Comparison of ENCODE assay signal across 26 cellular contexts in the genomic region with DNA sequence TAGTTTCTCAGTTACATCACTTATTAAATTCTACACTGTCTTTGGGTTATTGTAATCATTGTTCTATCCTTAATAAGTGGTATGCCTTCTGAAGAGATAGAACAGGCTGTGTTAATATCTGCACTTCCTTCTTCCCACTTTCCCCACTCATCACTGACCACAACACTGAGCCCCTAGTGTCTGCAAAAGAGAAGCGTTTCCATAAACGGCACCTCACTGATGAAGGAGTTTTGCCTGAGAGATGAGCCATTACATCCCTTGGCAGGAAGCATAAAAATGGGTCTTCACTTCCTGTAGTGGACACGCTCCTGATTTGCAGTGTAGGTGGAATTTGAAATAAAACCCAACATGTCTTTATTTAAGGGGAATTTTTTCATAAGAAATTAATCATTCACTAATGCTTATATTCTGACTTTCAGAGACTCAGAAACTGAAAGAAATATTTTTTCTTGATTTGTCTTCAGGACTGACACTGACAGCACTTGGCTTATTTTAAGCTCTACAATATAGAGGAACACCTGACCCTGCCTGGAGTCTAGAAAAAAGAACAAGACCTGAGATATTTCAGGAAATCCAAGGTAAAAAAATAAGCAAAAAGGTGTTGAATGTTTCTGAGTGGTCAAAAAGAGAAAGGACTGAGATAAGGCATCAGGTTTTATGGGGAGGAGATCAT.
"Had no signal": no experiment of that assay in that cellular context is flagged by ENCODE, and none has a peak within 500 bp of the region (broad histone marks: within the 10 kb centered on the region; RNA-seq: fewer than 3 reads in every experiment).

No MANE protein-coding gene starts in this region.

- H3K27ac ChIP-seq: breast epithelium, heart left ventricle, neutrophil, sigmoid colon, vagina had no signal

- H3K4me1 ChIP-seq: breast epithelium, heart left ventricle had no signal

- DNase-seq: activated B cell treated with CpG ODN at 0.5 μM for 24 hours; activated CD8-positive, alpha-beta memory T cell treated with anti-CD3 and anti-CD28 coated beads, Interleukin-2, amount 10 ng/mL, durations not matched to agents 7 days and 5 days; activated CD8-positive, alpha-beta T cell treated with anti-CD3 and anti-CD28 coated beads, Interleukin-2, amount 10 ng/mL, durations not matched to agents 7 days and 5 days; activated naive CD4-positive, alpha-beta T cell; activated T-cell treated with anti-CD3 and anti-CD28 coated beads, Interleukin-2, amount 50 U/mL, for 48 hours; central memory CD4-positive, alpha-beta T cell; heart left ventricle; hypothalamus; immature natural killer cell; kidney; naive B cell; nephron progenitor cell; sigmoid colon; small intestine; stimulated activated CD4-positive, alpha-beta T cell treated with anti-CD3 and anti-CD28 coated beads, Interleukin-1b, Interleukin-23, amount 100 ng/mL, for 48 hours; stimulated activated CD4-positive, alpha-beta T cell treated with anti-CD3 and anti-CD28 coated beads, Interleukin-4, amount 100 ng/mL, for 4 hours; stimulated activated CD8-positive, alpha-beta memory T cell treated with anti-CD3 and anti-CD28 coated beads, Interleukin-4, amount 100 ng/mL, for 48 hours; stimulated activated naive CD8-positive, alpha-beta T cell treated with anti-CD3 and anti-CD28 coated beads, Interleukin-15, amount 100 ng/mL, for 72 hours; substantia nigra; T1000 had no signal

- FAIRE-seq: endothelial cell of umbilical vein, kidney, small intestine had no signal

- H3K9me3 ChIP-seq: breast epithelium, heart left ventricle, neutrophil, sigmoid colon, vagina had no signal

- ATAC-seq: activated CD8-positive, alpha-beta memory T cell treated with anti-CD3 and anti-CD28 coated beads, Interleukin-2, amount 10 ng/mL, durations not matched to agents 7 days and 5 days; activated CD8-positive, alpha-beta T cell treated with anti-CD3 and anti-CD28 coated beads, Interleukin-2, amount 10 ng/mL, durations not matched to agents 7 days and 5 days; activated naive CD4-positive, alpha-beta T cell treated with anti-CD3 and anti-CD28 coated beads, Interleukin-2, amount 50 U/mL, for 72 hours; heart left ventricle; stimulated activated memory B cell treated with anti-CD40 and anti-IgM and Interleukin-4, amounts not matched to agents 10 μg/mL and 1 μg/mL and 100 μg/mL, for 72 hours; stimulated activated naive CD8-positive, alpha-beta T cell treated with anti-CD3 and anti-CD28 coated beads, Interleukin-15, amount 100 ng/mL, for 72 hours had no signal

- H3K27me3 ChIP-seq: breast epithelium, heart left ventricle, neutrophil, sigmoid colon, vagina had no signal

- H3K36me3 ChIP-seq: breast epithelium, heart left ventricle, neutrophil, sigmoid colon, vagina had no signal

- H3K4me3 ChIP-seq: breast epithelium, heart left ventricle, sigmoid colon, vagina had no signal
